Comparison of ENCODE assay signal across 8 cellular contexts in genomic region chr1:180231506-180232420, GRCh38. TPM values are rescaled to one million over a fixed set of nuclear protein-coding genes. Genes with fewer than 3 reads are reported as not detected.
A peak's percentile ranks its signal among the peaks of the same experiment; 100 is the strongest.
DNase-seq lines count a peak whose midpoint lies in the region; ATAC-seq and TF ChIP-seq lines count a peak whose summit lies in the region.

No MANE protein-coding gene starts in this region.

- no peak for TF ChIP-seq CTCF in CD8-positive, alpha-beta T cell (IDR thresholded peaks at IDR 0.05)
- TF ChIP-seq CTCF in HEK293 (tag by site-specific recombination; IDR thresholded peaks at IDR 0.05) (peak; percentile 23; the same call in 1 of the 2 replicates), nephron progenitor cell (IDR thresholded peaks at IDR 0.05) (no peak)

- intact Hi-C loops in CD8-positive, alpha-beta T cell (cut with DNase I, micrococcal nuclease): no loop called here

- H3K27ac Mint-ChIP-seq in CD8-positive, alpha-beta T cell: no peak overlapping the region
- H3K27ac Mint-ChIP-seq in nephron progenitor cell: no peak overlapping the region

- H4K20me1 ChIP-seq in Karpas-422 (ENCODE audit: insufficient read depth, low read depth, low read length): no peaks in the 10 kb centered on the region

- CTCF ChIA-PET in CD8-positive, alpha-beta T cell (lab: Charles Lee): interaction anchor here (0.6 kb wide), 1 partner anchor 422 kb away, joined by 3 read pairs; no protein-coding TSS in a partner anchor
- CTCF ChIA-PET in HEK293 (lab: Yijun Ruan, JAX): interaction anchor here (0.6 to 3.0 kb wide), 13 partner anchors 10 to 417 kb away, joined by 3 to 14 read pairs (median 4); no protein-coding TSS in a partner anchor

- no peaks in the 10 kb centered on the region for H3K36me3 ChIP-seq in CD8-positive, alpha-beta T cell (ENCODE audit: insufficient read depth, low read length)
- H3K36me3 ChIP-seq in HEK293 (ENCODE audit: control insufficient read depth in 2 of 2, insufficient read depth in 1 of 2, low read length in 2 of 2) (no peaks in the 10 kb centered on the region), Karpas-422 (ENCODE audit: insufficient read depth, low read length) (no peaks in the 10 kb centered on the region)
- H3K36me3 ChIP-seq in effector memory CD4-positive, alpha-beta T cell (ENCODE audit: control insufficient read depth, insufficient read depth, low read length): no peaks in the 10 kb centered on the region

- H3K4me1 ChIP-seq in CD8-positive, alpha-beta T cell (ENCODE audit: insufficient read depth, low read length): peaks cover 25% of the 10 kb centered on the region
- H3K4me1 ChIP-seq in HEK293 (ENCODE audit: control insufficient read depth, insufficient read depth, low read length): no peaks in the 10 kb centered on the region
- H3K4me1 ChIP-seq in effector memory CD4-positive, alpha-beta T cell (ENCODE audit: control insufficient read depth, insufficient read depth, low read length, poor library complexity, severe bottlenecking): peaks cover 40% of the 10 kb centered on the region
- peaks cover 16% of the 10 kb centered on the region for H3K4me1 ChIP-seq in Karpas-422 (ENCODE audit: low read length)

- no peaks in the 10 kb centered on the region for H3K36me3 Mint-ChIP-seq in CD8-positive, alpha-beta T cell
- no peaks in the 10 kb centered on the region for H3K36me3 Mint-ChIP-seq in nephron progenitor cell (ENCODE audit: low read depth)

- H3K27me3 ChIP-seq in CD8-positive, alpha-beta T cell (ENCODE audit: insufficient read depth, low read length): peaks cover 64% of the 10 kb centered on the region
- peaks cover 69% of the 10 kb centered on the region for H3K27me3 ChIP-seq in effector memory CD4-positive, alpha-beta T cell (replicated peaks; ENCODE audit: control insufficient read depth, insufficient read depth, low read length, poor library complexity, severe bottlenecking)
- no peaks in the 10 kb centered on the region for H3K27me3 ChIP-seq in Karpas-422 (ENCODE audit: low read length)

- peak in 1 of 7 experiments; percentile 12 for DNase-seq in CD8-positive, alpha-beta T cell
- DNase-seq in RPMI8226: peak; percentile 80
- DNase-seq in effector memory CD4-positive, alpha-beta T cell: no peak
- peak; percentile 41 for DNase-seq in nephron progenitor cell
- DNase-seq in Karpas-422: no peak

- H3K9me3 Mint-ChIP-seq in CD8-positive, alpha-beta T cell: no peaks in the 10 kb centered on the region
- no peaks in the 10 kb centered on the region for H3K9me3 Mint-ChIP-seq in nephron progenitor cell

- peak overlapping the region; percentile 74 for H3K4me3 Mint-ChIP-seq in CD8-positive, alpha-beta T cell
- H3K4me3 Mint-ChIP-seq in nephron progenitor cell: peak overlapping the region; percentile 72

- H3K4me2 ChIP-seq in Karpas-422 (ENCODE audit: low read depth, low read length, poor library complexity, severe bottlenecking): no peak overlapping the region

- no peak overlapping the region for H3K27ac ChIP-seq in CD8-positive, alpha-beta T cell (ENCODE audit: low read depth, low read length)
- H3K27ac ChIP-seq in HEK293 (ENCODE audit: extremely low read depth, low read depth, low read length) (peak overlapping the region; percentile 76; the same call in 1 of the 2 replicates), Karpas-422 (ENCODE audit: low read length) (no peak overlapping the region)
- no peak overlapping the region for H3K27ac ChIP-seq in effector memory CD4-positive, alpha-beta T cell (ENCODE audit: insufficient read depth, low read length, poor library complexity, severe bottlenecking)

- H3K9me2 ChIP-seq in Karpas-422 (replicated peaks; ENCODE audit: insufficient read depth, low read length): no peaks in the 10 kb centered on the region

- no peaks in the 10 kb centered on the region for H3K9me3 ChIP-seq in CD8-positive, alpha-beta T cell (ENCODE audit: low read length)
- H3K9me3 ChIP-seq in HEK293 (ENCODE audit: control insufficient read depth, insufficient read depth, low read depth, low read length) (no peaks in the 10 kb centered on the region), Karpas-422 (ENCODE audit: low read length) (no peaks in the 10 kb centered on the region)
- no peaks in the 10 kb centered on the region for H3K9me3 ChIP-seq in effector memory CD4-positive, alpha-beta T cell (ENCODE audit: control insufficient read depth, low read length)

- no peak overlapping the region for H2AFZ ChIP-seq in Karpas-422 (ENCODE audit: low read length)

- peak overlapping the region; percentile 33 for H3K4me3 ChIP-seq in CD8-positive, alpha-beta T cell (ENCODE audit: low read depth, low read length)
- H3K4me3 ChIP-seq in HEK293 (ENCODE audit: low read depth, low read length): peak overlapping the region; percentile 69
- peak overlapping the region; percentile 69 for H3K4me3 ChIP-seq in effector memory CD4-positive, alpha-beta T cell (ENCODE audit: insufficient read depth, low read depth, low read length, poor library complexity, severe bottlenecking)
- no peak overlapping the region for H3K4me3 ChIP-seq in Karpas-422 (ENCODE audit: low read length)

- no peak overlapping the region for H3K9ac ChIP-seq in Karpas-422 (ENCODE audit: low read length)

- H3K27me3 Mint-ChIP-seq in CD8-positive, alpha-beta T cell (ENCODE audit: low read depth): peaks cover 59% of the 10 kb centered on the region
- peaks cover 97% of the 10 kb centered on the region for H3K27me3 Mint-ChIP-seq in nephron progenitor cell (ENCODE audit: low read depth, poor library complexity)

- no peaks in the 10 kb centered on the region for H3K79me2 ChIP-seq in Karpas-422 (ENCODE audit: low read length)

- no peak for ATAC-seq in CD8-positive, alpha-beta T cell
- ATAC-seq in GM21423 (IDR thresholded peaks at IDR 0.05; ENCODE audit: unreplicated experiment): no peak
- no peak for ATAC-seq in HG02623 (IDR thresholded peaks at IDR 0.05; ENCODE audit: unreplicated experiment)

- POLR2A ChIA-PET in CD8-positive, alpha-beta T cell (lab: Charles Lee): no interaction called here
- POLR2A ChIA-PET in HEK293 (lab: Yijun Ruan, JAX): interaction anchor here (0.6 to 2.2 kb wide), 7 partner anchors 8 to 777 kb away, joined by 3 to 9 read pairs (median 5); no protein-coding TSS in a partner anchor

- peaks cover 40% of the 10 kb centered on the region for H3K4me1 Mint-ChIP-seq in CD8-positive, alpha-beta T cell (ENCODE audit: low read depth)
- H3K4me1 Mint-ChIP-seq in nephron progenitor cell: peaks cover 23% of the 10 kb centered on the region

TF ChIP-seq in HEK293, 187 proteins besides CTCF, POLR2A, EP300 and RAD21 (continues in another document):
- peak; percentile 86 for TF ChIP-seq ZNF423 (tag by site-specific recombination; IDR thresholded peaks at IDR 0.05)
- TF ChIP-seq PRDM10 (tag by site-specific recombination; IDR thresholded peaks at IDR 0.05): no peak
- 0 out of 2 replicates have a peak, but pooled peaks have one; percentile 60 for TF ChIP-seq ZBTB48 (tag by site-specific recombination; IDR thresholded peaks at IDR 0.05)
- peak; percentile 45 for TF ChIP-seq ZBTB11 (tag by site-specific recombination; conservative IDR thresholded peaks at IDR 0.05; ENCODE audit: low read depth)

RNA-seq across cellular contexts. Expression of gene LHX4, which starts 1.7 kb away (rescaled TPM):
- under 1 TPM in 1 of 2 experiments, not detected in 1; 0.08 TPM for total RNA-seq in CD8-positive, alpha-beta T cell
- total RNA-seq in Karpas-422 (2014; rRNA removed; shearing (Covaris generic); ENCODE audit: low replicate concordance): not detected in 2 replicates

Comparison
In these comparisons a context has a peak if more than half of its experiments do, and no peak if none do; other contexts are left out.
1. DNase-seq: peak in RPMI8226 (single experiment) and nephron progenitor cell (single experiment); none in effector memory CD4-positive, alpha-beta T cell (0 of 3) and Karpas-422 (single experiment).